Comparison of ENCODE assay signal across 22 cellular contexts in genomic region chr1:209896346-209896745, GRCh38. TPM values are rescaled to one million over a fixed set of nuclear protein-coding genes. Genes with fewer than 3 reads are reported as not detected.
DNase-seq lines count a peak whose midpoint lies in the region; ATAC-seq, FAIRE-seq and TF ChIP-seq lines count a peak whose summit lies in the region.
"Had no signal": no experiment of that assay in that cellular context is flagged by ENCODE, and none has a peak within 500 bp of the region (broad histone marks: within the 10 kb centered on the region; RNA-seq: fewer than 3 reads in every experiment).

No MANE protein-coding gene starts in this region.

- H3K27ac ChIP-seq in epithelial cell of prostate: peak overlapping the region; percentile 96
- peak overlapping the region; percentile 93 for H3K27ac ChIP-seq in smooth muscle cell (ENCODE audit: low read depth)
- H3K27ac ChIP-seq: left lung, neural progenitor cell had no signal

- no peak for ATAC-seq in activated naive CD8-positive, alpha-beta T cell treated with anti-CD3 and anti-CD28 coated beads, Interleukin-2, amount 50 U/mL, for 24 hours
- ATAC-seq in activated T-helper 17 cell treated with anti-CD3 and anti-CD28 coated beads, Interleukin-2, amount 50 U/mL, for 72 hours (replicated peaks): no peak
- no peak for ATAC-seq in HG02571 (IDR thresholded peaks at IDR 0.05; ENCODE audit: unreplicated experiment)
- ATAC-seq: left lung, mucosa of descending colon, T-helper 17 cell had no signal

- H3K36me3 Mint-ChIP-seq in activated naive CD8-positive, alpha-beta T cell: no peaks in the 10 kb centered on the region
- H3K36me3 Mint-ChIP-seq in activated naive CD8-positive, alpha-beta T cell treated with anti-CD3 and anti-CD28 coated beads, Interleukin-2, amount 50 U/mL, for 24 hours (ENCODE audit: low read depth): no peaks in the 10 kb centered on the region
- no peaks in the 10 kb centered on the region for H3K36me3 Mint-ChIP-seq in activated T-helper 17 cell treated with anti-CD3 and anti-CD28 coated beads, Interleukin-2, amount 50 U/mL, for 72 hours (ENCODE audit: low read depth)
- H3K36me3 Mint-ChIP-seq: brain, neural progenitor cell had no signal

- no peaks in the 10 kb centered on the region for H3K36me3 ChIP-seq in smooth muscle cell (ENCODE audit: low read depth)
- H3K36me3 ChIP-seq: left lung, neural progenitor cell had no signal

- peak overlapping the region; percentile 4 for H3K27ac Mint-ChIP-seq in activated naive CD8-positive, alpha-beta T cell
- H3K27ac Mint-ChIP-seq in activated naive CD8-positive, alpha-beta T cell treated with anti-CD3 and anti-CD28 coated beads, Interleukin-2, amount 50 U/mL, for 24 hours: no peak overlapping the region
- no peak overlapping the region for H3K27ac Mint-ChIP-seq in activated T-helper 17 cell treated with anti-CD3 and anti-CD28 coated beads, Interleukin-2, amount 50 U/mL, for 72 hours
- H3K27ac Mint-ChIP-seq: activated CD4-positive, alpha-beta memory T cell treated with anti-CD3 and anti-CD28 coated beads, Interleukin-2, amount 10 ng/mL, durations not matched to agents 7 days and 5 days; brain; dendritic cell treated with granulocyte-macrophage colony-stimulating factor and Interleukin-4, amounts not matched to agents 40 ng/mL and 50 ng/mL, for 4 days; neural progenitor cell; T-helper 17 cell had no signal

- H2AFZ ChIP-seq in smooth muscle cell (ENCODE audit: low read depth): no peak overlapping the region
- H2AFZ ChIP-seq: neural progenitor cell had no signal

- H3K4me1 Mint-ChIP-seq in activated naive CD8-positive, alpha-beta T cell (ENCODE audit: low read depth): peaks cover 6% of the 10 kb centered on the region
- peaks cover 3% of the 10 kb centered on the region for H3K4me1 Mint-ChIP-seq in activated naive CD8-positive, alpha-beta T cell treated with anti-CD3 and anti-CD28 coated beads, Interleukin-2, amount 50 U/mL, for 24 hours
- H3K4me1 Mint-ChIP-seq in activated T-helper 17 cell treated with anti-CD3 and anti-CD28 coated beads, Interleukin-2, amount 50 U/mL, for 72 hours: no peaks in the 10 kb centered on the region
- H3K4me1 Mint-ChIP-seq: neural progenitor cell had no signal

- peak overlapping the region; percentile 63 for H3K9ac ChIP-seq in smooth muscle cell (ENCODE audit: low read depth)
- H3K9ac ChIP-seq: neural progenitor cell had no signal

- no peaks in the 10 kb centered on the region for H3K9me3 Mint-ChIP-seq in activated naive CD8-positive, alpha-beta T cell (ENCODE audit: low read depth)
- H3K9me3 Mint-ChIP-seq in activated naive CD8-positive, alpha-beta T cell treated with anti-CD3 and anti-CD28 coated beads, Interleukin-2, amount 50 U/mL, for 24 hours: no peaks in the 10 kb centered on the region
- H3K9me3 Mint-ChIP-seq in activated T-helper 17 cell treated with anti-CD3 and anti-CD28 coated beads, Interleukin-2, amount 50 U/mL, for 72 hours: no peaks in the 10 kb centered on the region
- H3K9me3 Mint-ChIP-seq: activated CD4-positive, alpha-beta memory T cell treated with anti-CD3 and anti-CD28 coated beads, Interleukin-2, amount 10 ng/mL, durations not matched to agents 7 days and 5 days; activated T-cell treated with anti-CD3 and anti-CD28 coated beads, Interleukin-2, amount 50 U/mL, for 4 hours; brain; dendritic cell treated with granulocyte-macrophage colony-stimulating factor and Interleukin-4, amounts not matched to agents 40 ng/mL and 50 ng/mL, for 4 days had no signal

- no peaks in the 10 kb centered on the region for H3K4me1 ChIP-seq in smooth muscle cell (ENCODE audit: low read depth)
- H3K4me1 ChIP-seq: left lung, neural progenitor cell had no signal

- H3K4me3 Mint-ChIP-seq in activated naive CD8-positive, alpha-beta T cell: no peak overlapping the region
- H3K4me3 Mint-ChIP-seq in activated naive CD8-positive, alpha-beta T cell treated with anti-CD3 and anti-CD28 coated beads, Interleukin-2, amount 50 U/mL, for 24 hours: no peak overlapping the region
- no peak overlapping the region for H3K4me3 Mint-ChIP-seq in activated T-helper 17 cell treated with anti-CD3 and anti-CD28 coated beads, Interleukin-2, amount 50 U/mL, for 72 hours
- H3K4me3 Mint-ChIP-seq: activated CD4-positive, alpha-beta memory T cell treated with anti-CD3 and anti-CD28 coated beads, Interleukin-2, amount 10 ng/mL, durations not matched to agents 7 days and 5 days; activated T-cell treated with anti-CD3 and anti-CD28 coated beads, Interleukin-2, amount 50 U/mL, for 4 hours; brain; dendritic cell treated with granulocyte-macrophage colony-stimulating factor and Interleukin-4, amounts not matched to agents 40 ng/mL and 50 ng/mL, for 4 days; neural progenitor cell; T-helper 17 cell had no signal

- H4K20me1 ChIP-seq in smooth muscle cell (ENCODE audit: low read depth): no peaks in the 10 kb centered on the region

- H3K9me3 ChIP-seq in smooth muscle cell (replicated peaks; ENCODE audit: low read depth): no peaks in the 10 kb centered on the region
- H3K9me3 ChIP-seq: left lung, mucosa of descending colon had no signal

- peaks cover 10% of the 10 kb centered on the region for H3K27me3 Mint-ChIP-seq in activated naive CD8-positive, alpha-beta T cell
- H3K27me3 Mint-ChIP-seq in activated naive CD8-positive, alpha-beta T cell treated with anti-CD3 and anti-CD28 coated beads, Interleukin-2, amount 50 U/mL, for 24 hours: peaks cover 9% of the 10 kb centered on the region
- peaks cover 37% of the 10 kb centered on the region for H3K27me3 Mint-ChIP-seq in activated T-helper 17 cell treated with anti-CD3 and anti-CD28 coated beads, Interleukin-2, amount 50 U/mL, for 72 hours
- H3K27me3 Mint-ChIP-seq: dendritic cell treated with granulocyte-macrophage colony-stimulating factor and Interleukin-4, amounts not matched to agents 40 ng/mL and 50 ng/mL, for 4 days had no signal

- no peak overlapping the region for H3K4me2 ChIP-seq in smooth muscle cell
- H3K4me2 ChIP-seq: neural progenitor cell had no signal

- 87% methylated on average over 4 of the region's 4 CpGs for WGBS in smooth muscle cell (ENCODE audit: low lambda C conversion rate)

- H3K79me2 ChIP-seq in smooth muscle cell (ENCODE audit: low read depth): no peaks in the 10 kb centered on the region

- no peaks in the 10 kb centered on the region for H3F3A ChIP-seq in smooth muscle cell (ENCODE audit: low read depth)

- FAIRE-seq in RCC 7860 (lab: Jason Lieb, UNC): no peak

- H3K4me3 ChIP-seq in smooth muscle cell: no peak overlapping the region
- H3K4me3 ChIP-seq: left lung, mucosa of descending colon, neural progenitor cell had no signal

- H3K27me3 ChIP-seq in smooth muscle cell (ENCODE audit: low read depth): no peaks in the 10 kb centered on the region
- H3K27me3 ChIP-seq: left lung, neural progenitor cell had no signal

- no peak for TF ChIP-seq CTCF in smooth muscle cell (IDR thresholded peaks at IDR 0.05; ENCODE audit: borderline replicate concordance, insufficient read depth, poor library complexity, severe bottlenecking)

- no peak for DNase-seq in activated naive CD8-positive, alpha-beta T cell treated with anti-CD3 and anti-CD28 coated beads, Interleukin-2, amount 50 U/mL, for 24 hours
- DNase-seq in RCC 7860 (ENCODE audit: low spot score): peak; percentile 65
- no peak for DNase-seq in epithelial cell of prostate (ENCODE audit: low read depth, low spot score)
- no peak for DNase-seq in smooth muscle cell (lab: John Stamatoyannopoulos, UW; ENCODE audit: unreplicated experiment)
- DNase-seq in NCI-H1092 (lab: John Stamatoyannopoulos, UW): no peak
- DNase-seq: activated CD4-positive, alpha-beta memory T cell treated with anti-CD3 and anti-CD28 coated beads, Interleukin-2, amount 10 ng/mL, durations not matched to agents 7 days and 5 days; activated naive CD4-positive, alpha-beta T cell treated with anti-CD3 and anti-CD28 coated beads, Interleukin-2, amount 50 U/mL, for 16 hours; activated T-cell treated with anti-CD3 and anti-CD28 coated beads, Interleukin-2, amount 50 U/mL, for 4 hours; KG1; left lung; mucosa of descending colon; NCI-H1048; NCI-H2107; NCI-H524; T-helper 17 cell had no signal

RNA-seq across cellular contexts. Expression of gene SYT14, which starts 41.7 kb away (rescaled TPM):
- total RNA-seq in smooth muscle cell: 0.81 TPM in 1 of 2 replicates, not detected in the other
- not detected in 2 replicates for polyA plus RNA-seq in smooth muscle cell
- total RNA-seq in activated T-helper 17 cell treated with anti-CD3 and anti-CD28 coated beads, Interleukin-2, amount 50 U/mL, for 72 hours: not detected
- total RNA-seq: activated CD4-positive, alpha-beta memory T cell treated with anti-CD3 and anti-CD28 coated beads, Interleukin-2, amount 10 ng/mL, durations not matched to agents 7 days and 5 days; activated T-cell treated with anti-CD3 and anti-CD28 coated beads, Interleukin-2, amount 50 U/mL, for 4 hours; subcutaneous adipose tissue; T-helper 17 cell had no signal
